Comparison of ENCODE assay signal across 30 cellular contexts in genomic region chr7:128309124-128309523, GRCh38. TPM values are rescaled to one million over a fixed set of nuclear protein-coding genes. Genes with fewer than 3 reads are reported as not detected.
"Had no signal": no experiment of that assay in that cellular context is flagged by ENCODE, and none has a peak within 500 bp of the region (broad histone marks: within the 10 kb centered on the region; RNA-seq: fewer than 3 reads in every experiment).

No MANE protein-coding gene starts in this region.

- ATAC-seq: activated CD8-positive, alpha-beta T cell treated with anti-CD3 and anti-CD28 coated beads for 36 hours; activated naive CD4-positive, alpha-beta T cell treated with anti-CD3 and anti-CD28 coated beads, Interleukin-2, amount 50 U/mL, for 72 hours; body of pancreas had no signal

- H3K4me1 ChIP-seq: adrenal gland, body of pancreas, breast epithelium had no signal

- H3K27me3 Mint-ChIP-seq: activated B cell treated with CpG ODN at 0.5 μM for 24 hours; activated CD4-positive, alpha-beta memory T cell treated with anti-CD3 and anti-CD28 coated beads for 36 hours; activated CD4-positive, alpha-beta T cell treated with anti-CD3 and anti-CD28 coated beads, Interleukin-2, amount 10 ng/mL, durations not matched to agents 7 days and 5 days; activated CD8-positive, alpha-beta T cell treated with anti-CD3 and anti-CD28 coated beads for 36 hours; activated naive CD8-positive, alpha-beta T cell treated with anti-CD3 and anti-CD28 coated beads for 36 hours had no signal

- H3K27ac ChIP-seq: adrenal gland, body of pancreas, brain microvascular endothelial cell, breast epithelium, VCaP had no signal

- H3K4me3 ChIP-seq: adrenal gland, body of pancreas, breast epithelium had no signal

- DNase-seq: activated B cell treated with CpG ODN at 0.5 μM for 24 hours; activated CD4-positive, alpha-beta memory T cell treated with anti-CD3 and anti-CD28 coated beads for 36 hours; activated CD4-positive, alpha-beta T cell treated with anti-CD3 and anti-CD28 coated beads for 48 hours; activated CD4-positive, alpha-beta T cell treated with anti-CD3 and anti-CD28 coated beads, Interleukin-2, amount 10 ng/mL, durations not matched to agents 7 days and 5 days; activated CD4-positive, alpha-beta T cell treated with anti-CD3 and anti-CD28 coated beads, Interleukin-2, amount 50 U/mL, for 4 hours; activated CD4-positive, CD25-positive, alpha-beta regulatory T cell treated with anti-CD3 and anti-CD28 coated beads, Interleukin-2, amount 50 U/mL, for 72 hours; activated CD8-positive, alpha-beta memory T cell treated with anti-CD3 and anti-CD28 coated beads, Interleukin-2, amount 50 U/mL, for 4 hours; activated CD8-positive, alpha-beta T cell treated with anti-CD3 and anti-CD28 coated beads for 36 hours; activated effector memory CD4-positive, alpha-beta T cell treated with anti-CD3 and anti-CD28 coated beads, Interleukin-2, amount 50 U/mL, for 16 hours; activated gamma-delta T cell treated with Interleukin-2 at 50 U/mL for 16 hours; activated naive CD4-positive, alpha-beta T cell treated with anti-CD3 and anti-CD28 coated beads for 36 hours; activated naive CD8-positive, alpha-beta T cell treated with anti-CD3 and anti-CD28 coated beads for 36 hours; activated T-cell treated with anti-CD3 and anti-CD28 coated beads for 4 hours; activated T-cell treated with anti-CD3 and anti-CD28 coated beads, Interleukin-2, amount 50 U/mL, for 1 hour; activated T-cell treated with anti-CD3 and anti-CD28 coated beads, Interleukin-2, amount 50 U/mL, for 48 hours; adrenal gland; amniotic stem cell; aorta; body of pancreas; brain microvascular endothelial cell; central memory CD4-positive, alpha-beta T cell; SW 1271; T-helper 1 cell; T-helper 2 cell; T-helper 9 cell had no signal

- H3K9me3 ChIP-seq: adrenal gland, body of pancreas, breast epithelium had no signal

- H3K9me3 Mint-ChIP-seq: activated B cell treated with CpG ODN at 0.5 μM for 24 hours; activated CD4-positive, alpha-beta memory T cell treated with anti-CD3 and anti-CD28 coated beads for 36 hours; activated CD4-positive, alpha-beta T cell treated with anti-CD3 and anti-CD28 coated beads, Interleukin-2, amount 10 ng/mL, durations not matched to agents 7 days and 5 days; activated CD8-positive, alpha-beta T cell treated with anti-CD3 and anti-CD28 coated beads for 36 hours; activated naive CD4-positive, alpha-beta T cell treated with anti-CD3 and anti-CD28 coated beads for 36 hours; activated naive CD4-positive, alpha-beta T cell treated with anti-CD3 and anti-CD28 coated beads, Interleukin-2, amount 50 U/mL, for 72 hours; activated naive CD8-positive, alpha-beta T cell treated with anti-CD3 and anti-CD28 coated beads for 36 hours; T-helper 1 cell treated with Interleukin-12 subunit alpha and Interleukin-12 subunit beta and Interleukin-4 antibody, amounts not matched to agents 30 μg/mL and 1 μg/mL, for 36 hours; T-helper 2 cell treated with Interferon-gamma antibody and Interleukin-4, amounts not matched to agents 5 μg/mL and 100 μg/mL, for 36 hours had no signal

- H3K27ac Mint-ChIP-seq: activated B cell treated with CpG ODN at 0.5 μM for 24 hours; activated CD4-positive, alpha-beta memory T cell treated with anti-CD3 and anti-CD28 coated beads for 36 hours; activated CD4-positive, alpha-beta T cell treated with anti-CD3 and anti-CD28 coated beads, Interleukin-2, amount 10 ng/mL, durations not matched to agents 7 days and 5 days; activated naive CD4-positive, alpha-beta T cell treated with anti-CD3 and anti-CD28 coated beads for 36 hours; activated naive CD8-positive, alpha-beta T cell treated with anti-CD3 and anti-CD28 coated beads for 36 hours; T-helper 1 cell treated with Interleukin-12 subunit alpha and Interleukin-12 subunit beta and Interleukin-4 antibody, amounts not matched to agents 30 μg/mL and 1 μg/mL, for 36 hours had no signal

- H3K27me3 ChIP-seq: adrenal gland, body of pancreas, brain microvascular endothelial cell, breast epithelium had no signal

- H3K4me3 Mint-ChIP-seq: activated B cell treated with CpG ODN at 0.5 μM for 24 hours; activated CD4-positive, alpha-beta memory T cell treated with anti-CD3 and anti-CD28 coated beads for 36 hours; activated CD4-positive, alpha-beta T cell treated with anti-CD3 and anti-CD28 coated beads, Interleukin-2, amount 10 ng/mL, durations not matched to agents 7 days and 5 days; activated CD8-positive, alpha-beta T cell treated with anti-CD3 and anti-CD28 coated beads for 36 hours; activated naive CD4-positive, alpha-beta T cell treated with anti-CD3 and anti-CD28 coated beads for 36 hours; activated naive CD8-positive, alpha-beta T cell treated with anti-CD3 and anti-CD28 coated beads for 36 hours; T-helper 1 cell treated with Interleukin-12 subunit alpha and Interleukin-12 subunit beta and Interleukin-4 antibody, amounts not matched to agents 30 μg/mL and 1 μg/mL, for 36 hours; T-helper 2 cell treated with Interferon-gamma antibody and Interleukin-4, amounts not matched to agents 5 μg/mL and 100 μg/mL, for 36 hours had no signal

- H3K4me1 Mint-ChIP-seq: activated B cell treated with CpG ODN at 0.5 μM for 24 hours; activated CD4-positive, alpha-beta T cell treated with anti-CD3 and anti-CD28 coated beads, Interleukin-2, amount 10 ng/mL, durations not matched to agents 7 days and 5 days; activated naive CD8-positive, alpha-beta T cell treated with anti-CD3 and anti-CD28 coated beads for 36 hours had no signal

RNA-seq across cellular contexts. Expression of gene PRRT4, which starts 52.4 kb away (rescaled TPM):
- total RNA-seq: activated B cell treated with CpG ODN at 0.5 μM for 24 hours had no signal
